In the genomic region with DNA sequence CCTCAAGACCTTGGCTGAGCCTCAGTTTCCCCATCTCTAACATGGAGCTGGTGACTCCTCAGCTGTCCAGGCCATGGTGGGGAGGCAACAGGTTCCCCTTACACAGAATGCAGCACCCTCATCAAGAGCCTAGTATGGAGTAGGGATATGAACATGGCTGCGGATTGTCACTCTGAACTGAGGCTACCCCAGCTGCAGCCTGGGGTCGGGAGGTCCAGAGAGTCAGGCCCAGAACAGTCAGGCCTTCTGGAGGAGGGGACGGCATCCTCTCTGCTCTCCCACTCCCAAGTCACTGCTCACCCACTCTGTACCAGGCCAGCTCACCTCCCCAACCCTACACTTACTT, we compare ENCODE assay signal across 1 cellular context.
TF ChIP-seq lines count a peak whose summit lies in the region.

No MANE protein-coding gene starts in this region.

TF ChIP-seq in K562, 482 proteins besides CTCF, POLR2A, EP300 and RAD21:
- TF ChIP-seq CC2D1A (IDR thresholded peaks at IDR 0.05) (no peak), ZBTB8A (IDR thresholded peaks at IDR 0.05; ENCODE audit: partially characterized antibody) (no peak), NR1H2 (CRISPR knock-in tag; IDR thresholded peaks at IDR 0.05) (no peak), ZNF57 (CRISPR knock-in tag; IDR thresholded peaks at IDR 0.05) (no peak), ZNF121 (CRISPR knock-in tag; conservative IDR thresholded peaks at IDR 0.05) (no peak), CREB3L1 (IDR thresholded peaks at IDR 0.05; ENCODE audit: borderline replicate concordance, low read depth) (no peak), SNIP1 (IDR thresholded peaks at IDR 0.05; ENCODE audit: low read depth) (no peak), ZBTB49 (CRISPR knock-in tag; IDR thresholded peaks at IDR 0.05; ENCODE audit: borderline replicate concordance) (no peak), FOXA3 (CRISPR knock-in tag; conservative IDR thresholded peaks at IDR 0.05 in 1 of 2, IDR thresholded peaks at IDR 0.05 in 1 of 2) (no peak), XRCC5 (IDR thresholded peaks at IDR 0.05; ENCODE audit: low read depth, low read length) (no peak), BCOR (IDR thresholded peaks at IDR 0.05) (0 out of 2 replicates have a peak, but pooled peaks have one; percentile 8), ETS1 (conservative IDR thresholded peaks at IDR 0.05; ENCODE audit: control insufficient read depth, low read depth, low read length) (no peak), IRF2 (CRISPR knock-in tag; IDR thresholded peaks at IDR 0.05) (no peak), HMGN3 (IDR thresholded peaks at IDR 0.05; ENCODE audit: borderline replicate concordance, extremely low read depth, insufficient read length, low read depth, low read length) (no peak), DPF2 (IDR thresholded peaks at IDR 0.05) (no peak), ZC3H8 (IDR thresholded peaks at IDR 0.05) (no peak), ZNF507 (tag; conservative IDR thresholded peaks at IDR 0.05) (no peak), MAZ (CRISPR knock-in tag; conservative IDR thresholded peaks at IDR 0.05 in 1 of 2, IDR thresholded peaks at IDR 0.05 in 1 of 2) (peak in 1 of 2 experiments; percentile 27; a peak in 1 of 4 replicates), ZKSCAN3 (CRISPR knock-in tag; IDR thresholded peaks at IDR 0.05) (no peak), TBP (optimal IDR thresholded peaks at IDR 0.05; ENCODE audit: low read depth, low read length) (no peak), SAP30 (IDR thresholded peaks at IDR 0.05; ENCODE audit: borderline replicate concordance, insufficient read depth, low read depth, low read length, poor library complexity, severe bottlenecking) (no peak), CEBPB (tag; IDR thresholded peaks at IDR 0.05) (no peak), ETS2 (tag; IDR thresholded peaks at IDR 0.05; ENCODE audit: borderline replicate concordance, poor library complexity, severe bottlenecking) (no peak), RBM34 (IDR thresholded peaks at IDR 0.05; ENCODE audit: borderline replicate concordance, insufficient read depth, low read length) (no peak), NCOA2 (IDR thresholded peaks at IDR 0.05; ENCODE audit: partially characterized antibody in 2 of 2) (no peak), NONO (IDR thresholded peaks at IDR 0.05; ENCODE audit: low read depth in 2 of 2, low read length in 1 of 2) (0 out of 4 replicates have a peak, but pooled peaks of 1 of the 2 experiments have one; percentile 17), ZBED1 (IDR thresholded peaks at IDR 0.05) (no peak), ZC3H4 (CRISPR knock-in tag; IDR thresholded peaks at IDR 0.05; ENCODE audit: borderline replicate concordance) (no peak), BDP1 (IDR thresholded peaks at IDR 0.05; ENCODE audit: insufficient read depth, insufficient read length) (no peak), PHF20 (IDR thresholded peaks at IDR 0.05; ENCODE audit: partially characterized antibody) (no peak), TEAD1 (CRISPR knock-in tag; IDR thresholded peaks at IDR 0.05) (0 out of 4 replicates have a peak, but pooled peaks of 1 of the 2 experiments have one; percentile 16), HDAC8 (tag; IDR thresholded peaks at IDR 0.05) (no peak), TCF15 (CRISPR knock-in tag; IDR thresholded peaks at IDR 0.05) (no peak), CREB5 (CRISPR knock-in tag; IDR thresholded peaks at IDR 0.05) (no peak)
- TF ChIP-seq, protein P1, sequence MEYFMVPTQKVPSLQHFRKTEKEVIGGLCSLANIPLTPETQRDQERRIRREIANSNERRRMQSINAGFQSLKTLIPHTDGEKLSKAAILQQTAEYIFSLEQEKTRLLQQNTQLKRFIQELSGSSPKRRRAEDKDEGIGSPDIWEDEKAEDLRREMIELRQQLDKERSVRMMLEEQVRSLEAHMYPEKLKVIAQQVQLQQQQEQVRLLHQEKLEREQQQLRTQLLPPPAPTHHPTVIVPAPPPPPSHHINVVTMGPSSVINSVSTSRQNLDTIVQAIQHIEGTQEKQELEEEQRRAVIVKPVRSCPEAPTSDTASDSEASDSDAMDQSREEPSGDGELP (CRISPR knock-in tag; IDR thresholded peaks at IDR 0.05; ENCODE audit: borderline replicate concordance), result peak; percentile 37; the same call in 1 of the 2 replicates
- TF ChIP-seq, protein P2, sequence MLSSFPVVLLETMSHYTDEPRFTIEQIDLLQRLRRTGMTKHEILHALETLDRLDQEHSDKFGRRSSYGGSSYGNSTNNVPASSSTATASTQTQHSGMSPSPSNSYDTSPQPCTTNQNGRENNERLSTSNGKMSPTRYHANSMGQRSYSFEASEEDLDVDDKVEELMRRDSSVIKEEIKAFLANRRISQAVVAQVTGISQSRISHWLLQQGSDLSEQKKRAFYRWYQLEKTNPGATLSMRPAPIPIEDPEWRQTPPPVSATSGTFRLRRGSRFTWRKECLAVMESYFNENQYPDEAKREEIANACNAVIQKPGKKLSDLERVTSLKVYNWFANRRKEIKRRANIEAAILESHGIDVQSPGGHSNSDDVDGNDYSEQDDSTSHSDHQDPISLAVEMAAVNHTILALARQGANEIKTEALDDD (IDR thresholded peaks at IDR 0.05), result no peak
TF ChIP-seq in K562: peak in this region for 5.
